ENCODE assay signal across 8 cellular contexts in the genomic region with DNA sequence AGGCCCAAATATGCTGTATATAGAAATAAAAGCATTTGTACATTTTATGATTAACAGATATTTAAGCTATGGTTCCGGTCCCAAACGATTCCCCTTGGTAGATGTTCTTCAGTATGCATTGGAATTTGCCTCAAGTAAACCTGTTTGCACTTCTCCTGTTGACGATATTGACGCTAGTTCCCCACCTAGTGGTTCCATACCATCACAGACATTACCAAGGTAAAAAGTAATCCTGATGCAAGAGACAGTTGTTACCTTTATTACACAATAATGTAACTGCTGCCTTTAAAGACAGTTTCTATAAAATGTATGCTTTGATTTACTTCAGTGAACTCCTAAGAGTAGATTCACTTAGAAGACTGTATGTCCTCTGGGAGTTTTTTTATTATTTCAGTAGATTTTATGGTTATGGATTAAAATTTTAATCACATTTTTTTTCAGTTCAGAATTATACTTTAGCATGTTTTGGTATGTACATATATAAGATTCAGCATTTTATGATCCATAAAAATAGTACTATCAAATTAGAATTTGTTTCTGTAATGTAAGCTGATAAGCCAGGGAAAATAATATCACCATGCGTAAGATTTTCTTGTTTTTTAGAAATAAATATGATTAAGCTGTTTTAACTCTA.
A peak's percentile ranks its signal among the peaks of the same experiment; 100 is the strongest.
DNase-seq lines count a peak whose midpoint lies in the region; ATAC-seq, FAIRE-seq and TF ChIP-seq lines count a peak whose summit lies in the region.

No MANE protein-coding gene starts in this region.

- no peaks in the 10 kb centered on the region for H3K9me3 Mint-ChIP-seq in Calu3 (ENCODE audit: low read depth, unreplicated experiment)

- peak; percentile 25 for TF ChIP-seq CTCF in Calu3 (IDR thresholded peaks at IDR 0.05; ENCODE audit: unreplicated experiment)
- TF ChIP-seq CTCF in foreskin fibroblast (IDR thresholded peaks at IDR 0.05; ENCODE audit: low read depth, low read length): peak; percentile 47
- peak in 3 of 4 experiments; percentile 42 to 65 (median 57) for TF ChIP-seq CTCF in prostate gland (IDR thresholded peaks at IDR 0.05)

- BruUV-seq in Calu3 (replicated peaks; lab: Mats Ljungman, UMichigan): no TSS peak

- no peak for TF ChIP-seq POLR2A in prostate gland (IDR thresholded peaks at IDR 0.05)

- no peaks in the 10 kb centered on the region for H3K4me1 ChIP-seq in prostate gland (replicated peaks)

- intact Hi-C loops in Calu3 (cut with micrococcal nuclease; ENCODE audit: unreplicated experiment) (loop anchor here (10.0 kb wide), 1 partner anchor 211 kb away; no protein-coding TSS in a partner anchor), prostate gland (cut with DNase I) (loop anchor here (10.0 kb wide), 1 partner anchor 91 kb away; no protein-coding TSS in a partner anchor)

- 43% methylated on average over 5 of the region's 5 CpGs for WGBS in prostate gland

- peak; percentile 81 for ATAC-seq in GM18907 (IDR thresholded peaks at IDR 0.05; ENCODE audit: unreplicated experiment)

- H3K36me3 ChIP-seq in prostate gland: no peaks in the 10 kb centered on the region

- DNase-seq in Calu3 (peak; percentile 23), HTR-8/SVneo (ENCODE audit: insufficient read length, low spot score) (peak; percentile 35), foreskin fibroblast (peak in 1 of 2 donors; percentile 48), prostate gland (ENCODE audit: low spot score) (peak; percentile 29), DMS153 treated with DMSO at 0.1 percent for 48 hours (lab: John Stamatoyannopoulos, UW; ENCODE audit: unreplicated experiment) (no peak), NCI-H1417 treated with DMSO at 0.1 percent for 48 hours (lab: John Stamatoyannopoulos, UW) (no peak)

- no peaks in the 10 kb centered on the region for H3K4me1 Mint-ChIP-seq in Calu3 (ENCODE audit: low read depth, unreplicated experiment)

- H3K27me3 ChIP-seq in prostate gland (replicated peaks; ENCODE audit: insufficient read depth): no peaks in the 10 kb centered on the region

- H3K4me3 ChIP-seq in foreskin fibroblast (ENCODE audit: low read depth in 1 of 2, low read length in 2 of 2): no peak overlapping the region
- no peak overlapping the region for H3K4me3 ChIP-seq in prostate gland

- no peak overlapping the region for H3K27ac Mint-ChIP-seq in Calu3 (ENCODE audit: unreplicated experiment)

- CTCF ChIA-PET in Calu3 (lab: Charles Lee): interaction anchor here (0.6 kb wide), 1 partner anchor 90 kb away, joined by 3 read pairs; no protein-coding TSS in a partner anchor

- FAIRE-seq in HTR-8/SVneo (lab: Jason Lieb, UNC) (peak; percentile 58), TTC549 (lab: Jason Lieb, UNC) (peak; percentile 25)

- H3K4me3 Mint-ChIP-seq in Calu3 (ENCODE audit: low read depth, unreplicated experiment): no peak overlapping the region

- no peaks in the 10 kb centered on the region for H3K9me3 ChIP-seq in prostate gland

- H3K27me3 Mint-ChIP-seq in Calu3 (ENCODE audit: unreplicated experiment): no peaks in the 10 kb centered on the region

- no peak overlapping the region for H3K27ac ChIP-seq in prostate gland

- H3K36me3 Mint-ChIP-seq in Calu3 (ENCODE audit: insufficient read depth, unreplicated experiment): no peaks in the 10 kb centered on the region

Comparison
In these comparisons a context has a peak if more than half of its experiments do, and no peak if none do; other contexts are left out.
1. DNase-seq: peak in Calu3 (single experiment), HTR-8/SVneo (single experiment) and prostate gland (single experiment); none in DMS153 treated with DMSO at 0.1 percent for 48 hours (single experiment) and NCI-H1417 treated with DMSO at 0.1 percent for 48 hours (single experiment).
2. Peak in every context shown above with its lines, with median percentiles within 50 percentile points of each other: CTCF ChIP-seq.